ENCODE assay signal across 17 cellular contexts in genomic region chr4:5982156-5982973, GRCh38. TPM values are rescaled to one million over a fixed set of nuclear protein-coding genes. Genes with fewer than 3 reads are reported as not detected.
"Had no signal": no experiment of that assay in that cellular context is flagged by ENCODE, and none has a peak within 500 bp of the region (broad histone marks: within the 10 kb centered on the region; RNA-seq: fewer than 3 reads in every experiment).

No MANE protein-coding gene starts in this region.

- DNase-seq: activated CD4-positive, alpha-beta T cell treated with anti-CD3 and anti-CD28 coated beads, Interleukin-2, amount 50 U/mL, for 48 hours; activated T-cell treated with anti-CD3 and anti-CD28 coated beads, Interleukin-2, amount 50 U/mL, for 24 hours; adrenal gland; hippocampal formation; left ventricle myocardium superior; mesendoderm; nephron progenitor cell; stimulated activated CD4-positive, alpha-beta T cell treated with anti-CD3 and anti-CD28 coated beads, Interleukin-12 subunit alpha, Interleukin-12 subunit beta, amount 100 ng/mL, for 4 hours had no signal

- ATAC-seq: activated CD4-positive, CD25-positive, alpha-beta regulatory T cell treated with anti-CD3 and anti-CD28 coated beads, Interleukin-2, amount 50 U/mL, for 24 hours; esophagus mucosa; left ventricle myocardium superior; stimulated activated memory B cell treated with anti-CD40 and anti-IgM and Interleukin-4, amounts not matched to agents 10 μg/mL and 1 μg/mL and 100 μg/mL, for 72 hours had no signal

- H3K4me3 Mint-ChIP-seq: activated naive CD4-positive, alpha-beta T cell treated with anti-CD3 and anti-CD28 coated beads, Interleukin-2, amount 50 U/mL, for 24 hours; activated T-cell treated with anti-CD3 and anti-CD28 coated beads, Interleukin-2, amount 50 U/mL, for 24 hours; nephron progenitor cell; stimulated activated memory B cell treated with anti-CD40 and anti-IgM and Interleukin-4, amounts not matched to agents 10 μg/mL and 1 μg/mL and 100 μg/mL, for 72 hours had no signal

- H3K36me3 Mint-ChIP-seq: stimulated activated memory B cell treated with anti-CD40 and anti-IgM and Interleukin-4, amounts not matched to agents 10 μg/mL and 1 μg/mL and 100 μg/mL, for 72 hours had no signal

- H3K4me3 ChIP-seq: adrenal gland, cardiac muscle cell, dorsolateral prefrontal cortex, SK-N-MC, tibial nerve had no signal

- H3K27ac Mint-ChIP-seq: activated naive CD4-positive, alpha-beta T cell treated with anti-CD3 and anti-CD28 coated beads, Interleukin-2, amount 50 U/mL, for 24 hours; activated T-cell treated with anti-CD3 and anti-CD28 coated beads, Interleukin-2, amount 50 U/mL, for 24 hours; nephron progenitor cell; stimulated activated memory B cell treated with anti-CD40 and anti-IgM and Interleukin-4, amounts not matched to agents 10 μg/mL and 1 μg/mL and 100 μg/mL, for 72 hours had no signal

- H3K36me3 ChIP-seq: adrenal gland, cardiac muscle cell, tibial nerve had no signal

- H3K27me3 ChIP-seq: adrenal gland had no signal

- H3K4me1 Mint-ChIP-seq: activated naive CD4-positive, alpha-beta T cell treated with anti-CD3 and anti-CD28 coated beads, Interleukin-2, amount 50 U/mL, for 24 hours; nephron progenitor cell; stimulated activated memory B cell treated with anti-CD40 and anti-IgM and Interleukin-4, amounts not matched to agents 10 μg/mL and 1 μg/mL and 100 μg/mL, for 72 hours had no signal

RNA-seq across cellular contexts. Expression of gene C4orf50, which starts 35.9 kb away (rescaled TPM):
- total RNA-seq: kidney epithelial cell had no signal
